26 cellular contexts compared by ENCODE assay signal in the genomic region with DNA sequence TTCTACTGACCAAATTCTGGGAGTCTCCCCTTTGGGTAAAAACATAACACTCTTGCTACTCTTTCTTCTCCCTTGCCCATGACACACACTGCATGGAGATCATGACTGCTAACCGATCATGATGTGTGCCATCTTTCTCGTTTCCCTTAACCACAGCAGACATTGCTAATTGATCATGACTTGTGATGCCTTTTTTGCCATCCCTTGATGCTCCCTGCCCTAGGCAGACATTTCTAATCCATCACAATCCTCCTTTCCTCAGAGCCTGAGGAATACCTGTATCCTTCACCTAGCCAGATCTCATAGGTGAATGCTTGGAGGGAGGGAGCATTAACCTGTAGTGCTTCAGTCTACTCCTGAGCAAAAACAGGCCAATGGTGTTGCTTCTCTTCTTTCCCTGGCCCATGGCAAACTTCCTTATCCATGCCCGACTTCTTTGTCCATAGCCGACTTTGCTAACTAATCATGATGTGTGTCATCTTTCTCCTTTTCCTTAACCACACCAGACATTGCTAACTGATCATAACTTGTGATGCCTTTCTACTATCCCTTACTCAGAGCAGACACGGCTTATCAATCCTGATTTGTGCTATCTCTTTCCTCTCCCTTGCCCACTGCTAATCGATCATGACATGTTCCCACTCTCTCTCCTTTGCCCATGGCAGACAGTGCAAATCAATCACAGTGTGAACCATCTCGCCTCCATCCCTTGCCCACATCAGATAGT.
"Had no signal": no experiment of that assay in that cellular context is flagged by ENCODE, and none has a peak within 500 bp of the region (broad histone marks: within the 10 kb centered on the region; RNA-seq: fewer than 3 reads in every experiment).

No MANE protein-coding gene starts in this region.

- H3K4me3 ChIP-seq: esophagus squamous epithelium, gastroesophageal sphincter had no signal

- H3K27me3 Mint-ChIP-seq: activated CD4-positive, alpha-beta memory T cell treated with anti-CD3 and anti-CD28 coated beads, Interleukin-2, amount 10 ng/mL, durations not matched to agents 7 days and 5 days; activated CD4-positive, alpha-beta T cell treated with anti-CD3 and anti-CD28 coated beads, Interleukin-2, amount 10 ng/mL, durations not matched to agents 7 days and 5 days; activated naive CD4-positive, alpha-beta T cell treated with anti-CD3 and anti-CD28 coated beads, Interleukin-2, amount 10 ng/mL, durations not matched to agents 7 days and 5 days; activated naive CD8-positive, alpha-beta T cell treated with anti-CD3 and anti-CD28 coated beads, Interleukin-2, amount 10 ng/mL, durations not matched to agents 7 days and 5 days; effector memory CD8-positive, alpha-beta T cell had no signal

- H3K4me1 Mint-ChIP-seq: activated naive CD8-positive, alpha-beta T cell treated with anti-CD3 and anti-CD28 coated beads, Interleukin-2, amount 10 ng/mL, durations not matched to agents 7 days and 5 days had no signal

- FAIRE-seq: astrocyte, colon had no signal

- H3K4me1 ChIP-seq: gastroesophageal sphincter had no signal

- H3K9me3 ChIP-seq: esophagus squamous epithelium, gastroesophageal sphincter had no signal

- H3K27ac ChIP-seq: brain microvascular endothelial cell, epithelial cell of prostate, esophagus squamous epithelium, gastroesophageal sphincter had no signal

- H3K4me3 Mint-ChIP-seq: activated CD4-positive, alpha-beta memory T cell treated with anti-CD3 and anti-CD28 coated beads, Interleukin-2, amount 10 ng/mL, durations not matched to agents 7 days and 5 days; activated CD4-positive, alpha-beta T cell treated with anti-CD3 and anti-CD28 coated beads, Interleukin-2, amount 10 ng/mL, durations not matched to agents 7 days and 5 days; activated naive CD4-positive, alpha-beta T cell treated with anti-CD3 and anti-CD28 coated beads, Interleukin-2, amount 10 ng/mL, durations not matched to agents 7 days and 5 days; activated naive CD8-positive, alpha-beta T cell treated with anti-CD3 and anti-CD28 coated beads, Interleukin-2, amount 10 ng/mL, durations not matched to agents 7 days and 5 days; activated T-cell treated with anti-CD3 and anti-CD28 coated beads, Interleukin-2, amount 50 U/mL, for 4 hours; effector memory CD8-positive, alpha-beta T cell had no signal

- ATAC-seq: activated naive CD4-positive, alpha-beta T cell treated with anti-CD3 and anti-CD28 coated beads, Interleukin-2, amount 50 U/mL, for 72 hours; activated T-cell treated with anti-CD3 and anti-CD28 coated beads, Interleukin-2, amount 50 U/mL, for 4 hours; gastroesophageal sphincter had no signal

- DNase-seq: activated CD4-positive, alpha-beta memory T cell treated with anti-CD3 and anti-CD28 coated beads, Interleukin-2, amount 10 ng/mL, durations not matched to agents 7 days and 5 days; activated CD4-positive, alpha-beta T cell treated with anti-CD3 and anti-CD28 coated beads for 1 hour; activated CD4-positive, alpha-beta T cell treated with anti-CD3 and anti-CD28 coated beads for 4 hours; activated CD4-positive, alpha-beta T cell treated with anti-CD3 and anti-CD28 coated beads, Interleukin-2, amount 10 ng/mL, durations not matched to agents 7 days and 5 days; activated CD4-positive, alpha-beta T cell treated with anti-CD3 and anti-CD28 coated beads, Interleukin-2, amount 50 U/mL, for 4 hours; activated CD4-positive, CD25-positive, alpha-beta regulatory T cell; activated naive CD4-positive, alpha-beta T cell; activated naive CD4-positive, alpha-beta T cell treated with anti-CD3 and anti-CD28 coated beads, Interleukin-2, amount 10 ng/mL, durations not matched to agents 7 days and 5 days; activated naive CD8-positive, alpha-beta T cell treated with anti-CD3 and anti-CD28 coated beads, Interleukin-2, amount 10 ng/mL, durations not matched to agents 7 days and 5 days; activated T-cell treated with anti-CD3 and anti-CD28 coated beads, Interleukin-2, amount 50 U/mL, for 4 hours; anterior cingulate cortex; brain microvascular endothelial cell; caudate nucleus; cortex of kidney; dermis blood vessel endothelial cell; effector CD4-positive, alpha-beta T cell; esophagus squamous epithelium; foreskin melanocyte; head of caudate nucleus; hippocampal formation had no signal

- H3K9me3 Mint-ChIP-seq: activated naive CD4-positive, alpha-beta T cell treated with anti-CD3 and anti-CD28 coated beads, Interleukin-2, amount 50 U/mL, for 72 hours; effector memory CD8-positive, alpha-beta T cell had no signal

- H3K27ac Mint-ChIP-seq: activated CD4-positive, alpha-beta memory T cell treated with anti-CD3 and anti-CD28 coated beads, Interleukin-2, amount 10 ng/mL, durations not matched to agents 7 days and 5 days; activated CD4-positive, alpha-beta T cell treated with anti-CD3 and anti-CD28 coated beads, Interleukin-2, amount 10 ng/mL, durations not matched to agents 7 days and 5 days; activated naive CD4-positive, alpha-beta T cell treated with anti-CD3 and anti-CD28 coated beads, Interleukin-2, amount 10 ng/mL, durations not matched to agents 7 days and 5 days; activated naive CD4-positive, alpha-beta T cell treated with anti-CD3 and anti-CD28 coated beads, Interleukin-2, amount 50 U/mL, for 72 hours; activated naive CD8-positive, alpha-beta T cell treated with anti-CD3 and anti-CD28 coated beads, Interleukin-2, amount 10 ng/mL, durations not matched to agents 7 days and 5 days; effector memory CD8-positive, alpha-beta T cell had no signal

- H3K27me3 ChIP-seq: brain microvascular endothelial cell, esophagus squamous epithelium, gastroesophageal sphincter had no signal
